Comparison of ENCODE assay signal across 10 cellular contexts in genomic region chr16:27402964-27403600, GRCh38. TPM values are rescaled to one million over a fixed set of nuclear protein-coding genes. Genes with fewer than 3 reads are reported as not detected.
DNase-seq lines count a peak whose midpoint lies in the region; ATAC-seq and TF ChIP-seq lines count a peak whose summit lies in the region.
"Had no signal": no experiment of that assay in that cellular context is flagged by ENCODE, and none has a peak within 500 bp of the region (broad histone marks: within the 10 kb centered on the region; RNA-seq: fewer than 3 reads in every experiment).

No MANE protein-coding gene starts in this region.

- H3K4me3 Mint-ChIP-seq in activated CD8-positive, alpha-beta memory T cell treated with anti-CD3 and anti-CD28 coated beads, Interleukin-2, amount 10 ng/mL, durations not matched to agents 7 days and 5 days: peak overlapping the region; percentile 96

- H3K27me3 Mint-ChIP-seq in activated CD8-positive, alpha-beta memory T cell treated with anti-CD3 and anti-CD28 coated beads, Interleukin-2, amount 10 ng/mL, durations not matched to agents 7 days and 5 days: no peaks in the 10 kb centered on the region

- no peak overlapping the region for H3K4me2 ChIP-seq in GM23248 (ENCODE audit: unreplicated experiment)

- ATAC-seq in activated CD8-positive, alpha-beta memory T cell treated with anti-CD3 and anti-CD28 coated beads, Interleukin-2, amount 10 ng/mL, durations not matched to agents 7 days and 5 days: no peak
- no peak for ATAC-seq in left lung
- no peak for ATAC-seq in thoracic aorta (ENCODE audit: insufficient number of reproducible peaks, low FRiP score, low read depth)
- ATAC-seq in GM21528 (IDR thresholded peaks at IDR 0.05; ENCODE audit: low FRiP score, unreplicated experiment): no peak

- H3K79me2 ChIP-seq in GM23248 (ENCODE audit: insufficient read depth): no peaks in the 10 kb centered on the region

- no peaks in the 10 kb centered on the region for H3K9me3 Mint-ChIP-seq in activated CD8-positive, alpha-beta memory T cell treated with anti-CD3 and anti-CD28 coated beads, Interleukin-2, amount 10 ng/mL, durations not matched to agents 7 days and 5 days (ENCODE audit: low read depth)

- peaks cover 14% of the 10 kb centered on the region for H3K36me3 Mint-ChIP-seq in activated CD8-positive, alpha-beta memory T cell treated with anti-CD3 and anti-CD28 coated beads, Interleukin-2, amount 10 ng/mL, durations not matched to agents 7 days and 5 days

- H3K4me3 ChIP-seq in left lung (peak overlapping the region; percentile 7 to 34), thoracic aorta (peak overlapping the region; percentile 53), GM23248 (no peak overlapping the region)

- H3K9me3 ChIP-seq in left lung: no peaks in the 10 kb centered on the region
- H3K9me3 ChIP-seq in thoracic aorta: no peaks in the 10 kb centered on the region
- no peaks in the 10 kb centered on the region for H3K9me3 ChIP-seq in GM23248 (ENCODE audit: low read depth)

- CTCF ChIA-PET in activated CD8-positive, alpha-beta memory T cell treated with anti-CD3 and anti-CD28 coated beads, Interleukin-2, amount 10 ng/mL, durations not matched to agents 7 days and 5 days (lab: Charles Lee): interaction anchor here (1.0 to 3.4 kb wide), 7 partner anchors 9 to 229 kb away, joined by 3 to 22 read pairs (median 3); no protein-coding TSS in a partner anchor

- TF ChIP-seq CTCF in left lung (IDR thresholded peaks at IDR 0.05) (no peak), thoracic aorta (IDR thresholded peaks at IDR 0.05) (no peak)

- H2AFZ ChIP-seq in GM23248: no peak overlapping the region

- H3K27me3 ChIP-seq in left lung (peaks cover 0 to 20% of the 10 kb centered on the region in 2 donors), thoracic aorta (replicated peaks; ENCODE audit: insufficient read depth) (no peaks in the 10 kb centered on the region), GM23248 (replicated peaks; ENCODE audit: insufficient read depth) (no peaks in the 10 kb centered on the region)

- peaks cover 72% of the 10 kb centered on the region for H3K4me1 Mint-ChIP-seq in activated CD8-positive, alpha-beta memory T cell treated with anti-CD3 and anti-CD28 coated beads, Interleukin-2, amount 10 ng/mL, durations not matched to agents 7 days and 5 days

- H3K9me2 ChIP-seq in GM23248 (ENCODE audit: insufficient read depth): no peaks in the 10 kb centered on the region

- peak; percentile 17 for DNase-seq in activated gamma-delta T cell treated with Interleukin-2 at 50 U/mL for 16 hours
- DNase-seq in activated gamma-delta T cell (lab: John Stamatoyannopoulos, UW): no peak
- peak; percentile 67 for DNase-seq in activated CD8-positive, alpha-beta memory T cell treated with anti-CD3 and anti-CD28 coated beads, Interleukin-2, amount 10 ng/mL, durations not matched to agents 7 days and 5 days
- no peak for DNase-seq in left lung
- no peak for DNase-seq in thoracic aorta (ENCODE audit: low spot score)
- DNase-seq in H4 (ENCODE audit: low spot score): no peak
- DNase-seq in GM23248: no peak
- DNase-seq: KBM-7 had no signal

- no peak overlapping the region for H3K9ac ChIP-seq in GM23248

- H3F3A ChIP-seq in GM23248 (ENCODE audit: insufficient read depth): peaks cover 26% of the 10 kb centered on the region

- no peaks in the 10 kb centered on the region for H3K36me3 ChIP-seq in left lung
- H3K36me3 ChIP-seq in thoracic aorta: no peaks in the 10 kb centered on the region
- no peaks in the 10 kb centered on the region for H3K36me3 ChIP-seq in GM23248 (ENCODE audit: low read depth)

- peak overlapping the region; percentile 39 to 46 for H3K27ac ChIP-seq in left lung
- H3K27ac ChIP-seq in thoracic aorta: no peak overlapping the region
- H3K27ac ChIP-seq in GM23248: no peak overlapping the region

- H3K4me1 ChIP-seq in left lung: peaks cover 29 to 54% of the 10 kb centered on the region in 2 donors
- peaks cover 11 to 20% of the 10 kb centered on the region in 2 donors for H3K4me1 ChIP-seq in thoracic aorta (ENCODE audit: control insufficient read depth in 1 of 2, low read depth in 2 of 2)
- H3K4me1 ChIP-seq in GM23248 (ENCODE audit: insufficient read depth): peaks cover 24% of the 10 kb centered on the region

- H3K27ac Mint-ChIP-seq in activated CD8-positive, alpha-beta memory T cell treated with anti-CD3 and anti-CD28 coated beads, Interleukin-2, amount 10 ng/mL, durations not matched to agents 7 days and 5 days: peak overlapping the region; percentile 96

- intact Hi-C loops in left lung (cut with DNase I): no loop called here

- WGBS in GM23248 (ENCODE audit: low coverage in 1 of 2, low lambda C conversion rate in 2 of 2, missing lambda C conversion rate in 2 of 2), 2 experiments: 92 to 96% methylated on average over 20 of the region's 20 CpGs

- in situ Hi-C loops in GM23248 (cut with MboI): no loop called here

- no peaks in the 10 kb centered on the region for H4K20me1 ChIP-seq in GM23248 (ENCODE audit: insufficient read depth)

RNA-seq across cellular contexts. Expression of gene IL21R, which starts 1.1 kb away (rescaled TPM):
- total RNA-seq in activated CD8-positive, alpha-beta memory T cell treated with anti-CD3 and anti-CD28 coated beads, Interleukin-2, amount 10 ng/mL, durations not matched to agents 7 days and 5 days: 10 to 100 TPM; 24.6 to 38.0 TPM
- total RNA-seq in left lung: 1 to 10 TPM; 3.9 to 4.2 TPM
- total RNA-seq in thoracic aorta: 1 to 10 TPM in 1 of 2 donors, under 1 TPM in 1; 0.14 to 1.8 TPM
- 1.0 and 2.2 TPM in 2 replicates for total RNA-seq in H4 (2014; rRNA removed; shearing (Covaris generic))
- total RNA-seq in GM23248 (2014; rRNA removed; shearing (Covaris generic)): 0.76 and 1.5 TPM in 2 replicates
- 0.90 and 1.2 TPM in 2 replicates for polyA plus RNA-seq in GM23248 (2016; fragmentation: Nextera tagmentation; extraction: Ambion mirVana)
- total RNA-seq: epithelial cell of proximal tubule had no signal

Comparison
In these comparisons a context has a peak if more than half of its experiments do, and no peak if none do; other contexts are left out.
1. DNase-seq: peak in activated gamma-delta T cell treated with Interleukin-2 at 50 U/mL for 16 hours (single experiment) and activated CD8-positive, alpha-beta memory T cell treated with anti-CD3 and anti-CD28 coated beads, Interleukin-2, amount 10 ng/mL, durations not matched to agents 7 days and 5 days (single experiment); none in activated gamma-delta T cell (single experiment), left lung (0 of 2), thoracic aorta (single experiment), H4 (single experiment) and GM23248 (single experiment).
2. H3K27ac ChIP-seq: peak in left lung (2 of 2); none in thoracic aorta (0 of 2) and GM23248 (single experiment).